Comparison of ENCODE assay signal across 26 cellular contexts in genomic region chr3:64270143-64270542, GRCh38. TPM values are rescaled to one million over a fixed set of nuclear protein-coding genes. Genes with fewer than 3 reads are reported as not detected.
DNase-seq lines count a peak whose midpoint lies in the region; ATAC-seq, FAIRE-seq and TF ChIP-seq lines count a peak whose summit lies in the region.
"Had no signal": no experiment of that assay in that cellular context is flagged by ENCODE, and none has a peak within 500 bp of the region (broad histone marks: within the 10 kb centered on the region; RNA-seq: fewer than 3 reads in every experiment).

No MANE protein-coding gene starts in this region.

- H3K4ac ChIP-seq in H1 (replicated peaks; ENCODE audit: insufficient read length, low read depth, low read length) (no peak overlapping the region), trophoblast cell (ENCODE audit: low read depth, low read length) (no peak overlapping the region)

- H3K9me3 ChIP-seq in H1 (ENCODE audit: insufficient read depth in 2 of 2, low read depth in 1 of 2, low read length in 1 of 2) (peaks cover 0 to 3% of the 10 kb centered on the region in 2 experiments; a peak in 1 of 4 replicates), neural progenitor cell (ENCODE audit: low read depth) (peaks cover 10% of the 10 kb centered on the region), trophoblast cell (ENCODE audit: insufficient read depth, low read depth, low read length) (no peaks in the 10 kb centered on the region)
- H3K9me3 ChIP-seq: BE2C, SJCRH30 had no signal

- no peak overlapping the region for H2BK120ac ChIP-seq in H1 (replicated peaks; ENCODE audit: low read depth, low read length)
- H2BK120ac ChIP-seq in trophoblast cell (ENCODE audit: insufficient read depth, low read length, poor library complexity), result no peak overlapping the region

- H2BK12ac ChIP-seq in H1 (ENCODE audit: low read depth, low read length) (no peak overlapping the region), trophoblast cell (ENCODE audit: low read length) (no peak overlapping the region)

- ATAC-seq in GM23338 (peak; percentile 14; the same call in 2 of the 3 replicates), HG03139 (IDR thresholded peaks at IDR 0.05; ENCODE audit: unreplicated experiment) (no peak)
- ATAC-seq: Right ventricle myocardium inferior had no signal

- H2AK5ac ChIP-seq in H1 (ENCODE audit: low read depth, low read length) (no peak overlapping the region), trophoblast cell (ENCODE audit: low read length) (no peak overlapping the region)

- no peaks in the 10 kb centered on the region for H3K23me2 ChIP-seq in H1 (ENCODE audit: low read depth, low read length)

- H3K23ac ChIP-seq in H1 (ENCODE audit: insufficient read length) (no peak overlapping the region), trophoblast cell (ENCODE audit: low read length) (no peak overlapping the region)

- H3F3A ChIP-seq in GM23338 (replicated peaks; ENCODE audit: low read depth), result no peaks in the 10 kb centered on the region
- H3F3A ChIP-seq in neural progenitor cell (ENCODE audit: low read depth), result peaks cover 14% of the 10 kb centered on the region

- H3K27me3 ChIP-seq in GM23338 (ENCODE audit: insufficient read depth), result no peaks in the 10 kb centered on the region
- no peaks in the 10 kb centered on the region for H3K27me3 ChIP-seq in H1 (replicated peaks in 1 of 4; ENCODE audit: control insufficient read depth in 3 of 4, extremely low read depth in 1 of 4, insufficient read depth in 3 of 4, low read length in 3 of 4)
- no peaks in the 10 kb centered on the region for H3K27me3 ChIP-seq in neural progenitor cell
- no peaks in the 10 kb centered on the region for H3K27me3 ChIP-seq in trophoblast cell (ENCODE audit: insufficient read depth, low read length)
- H3K27me3 ChIP-seq: BE2C, SJCRH30 had no signal

- H4K8ac ChIP-seq in H1 (ENCODE audit: extremely low read depth, insufficient read depth, low read length) (no peak overlapping the region), trophoblast cell (ENCODE audit: low read depth, low read length) (no peak overlapping the region)

- peaks cover 4% of the 10 kb centered on the region for H3K27me3 Mint-ChIP-seq in GM23338 (ENCODE audit: insufficient read depth, low read depth, poor library complexity)
- H3K27me3 Mint-ChIP-seq in neural progenitor cell (ENCODE audit: insufficient read depth, low read depth), result peaks cover 6% of the 10 kb centered on the region

- TF ChIP-seq POLR2A in H1 (IDR thresholded peaks at IDR 0.05; ENCODE audit: control extremely low read depth in 1 of 2, low read depth in 2 of 2, low read length in 2 of 2), result no peak

- no peak overlapping the region for H3K9ac ChIP-seq in H1 (replicated peaks in 1 of 4; ENCODE audit: extremely low read depth in 1 of 4, low read depth in 3 of 4, low read length in 3 of 4)
- no peak overlapping the region for H3K9ac ChIP-seq in neural progenitor cell
- H3K9ac ChIP-seq in trophoblast cell (ENCODE audit: low read length), result no peak overlapping the region

- H3K79me1 ChIP-seq in H1 (ENCODE audit: low read depth, low read length), result no peaks in the 10 kb centered on the region
- H3K79me1 ChIP-seq in trophoblast cell (ENCODE audit: low read length), result peaks cover 19% of the 10 kb centered on the region

- peak; percentile 21 for DNase-seq in GM23338 (ENCODE audit: low spot score)
- DNase-seq in NCI-H69 (lab: John Stamatoyannopoulos, UW), result peak; percentile 4
- no peak for DNase-seq in H1 (ENCODE audit: low read depth in 1 of 2, low spot score in 2 of 2)
- peak; percentile 19 for DNase-seq in neural progenitor cell (ENCODE audit: low spot score)
- no peak for DNase-seq in trophoblast cell
- no peak for DNase-seq in NCI-H1048 (lab: John Stamatoyannopoulos, UW)
- DNase-seq: 8988T, ACHN, BE2C, Calu3, DMS79 treated with DMSO at 0.1 percent for 48 hours, GF-D8, NCI-H1092 treated with DMSO at 0.1 percent for 48 hours, NCI-H1436, NCI-H187, NCI-H2081 treated with DMSO at 0.1 percent for 48 hours, NCI-H2171, NCI-H226, NCI-H510A, NCI-H748 treated with DMSO at 0.1 percent for 48 hours, PC-9, SJCRH30 had no signal

- CTCF ChIA-PET in H1 (lab: Charles Lee; ENCODE audit: partially characterized antibody), result interaction anchor here (0.6 to 2.1 kb wide), 4 partner anchors 16 to 207 kb away, joined by 3 to 6 read pairs (median 3); no protein-coding TSS in a partner anchor

- H3K27ac Mint-ChIP-seq in GM23338 (no peak overlapping the region), neural progenitor cell (no peak overlapping the region)

- H3K36me3 Mint-ChIP-seq in GM23338 (ENCODE audit: low read depth), result peaks cover 5% of the 10 kb centered on the region
- H3K36me3 Mint-ChIP-seq in neural progenitor cell, result peaks cover 3% of the 10 kb centered on the region

- H3K4me1 Mint-ChIP-seq in GM23338, result peaks cover 21% of the 10 kb centered on the region
- peaks cover 25% of the 10 kb centered on the region for H3K4me1 Mint-ChIP-seq in neural progenitor cell

- no peak for TF ChIP-seq EP300 in H1 (IDR thresholded peaks at IDR 0.05; ENCODE audit: borderline replicate concordance in 1 of 2, low read depth in 2 of 2, low read length in 2 of 2)

- no peaks in the 10 kb centered on the region for H3K79me2 ChIP-seq in GM23338 (replicated peaks; ENCODE audit: insufficient read depth)
- no peaks in the 10 kb centered on the region for H3K79me2 ChIP-seq in H1 (ENCODE audit: control insufficient read depth in 1 of 2, insufficient read depth in 2 of 2, low read length in 2 of 2)
- H3K79me2 ChIP-seq in neural progenitor cell (ENCODE audit: low read depth), result peaks cover 5% of the 10 kb centered on the region
- peaks cover 10% of the 10 kb centered on the region for H3K79me2 ChIP-seq in trophoblast cell (ENCODE audit: control insufficient read depth, insufficient read depth, low read length, poor library complexity)

- TF ChIP-seq CTCF in GM23338 (conservative IDR thresholded peaks at IDR 0.05; ENCODE audit: low read depth in 2 of 2) (no peak), H1 (IDR thresholded peaks at IDR 0.05; ENCODE audit: control extremely low read depth in 1 of 3, insufficient read depth in 1 of 3, low read depth in 1 of 3, low read length in 3 of 3) (no peak), neural progenitor cell (IDR thresholded peaks at IDR 0.05) (no peak)

- no peak overlapping the region for H3K4me2 ChIP-seq in GM23338
- H3K4me2 ChIP-seq in H1 (ENCODE audit: insufficient read depth in 1 of 2, low read depth in 2 of 2, low read length in 2 of 2), result no peak overlapping the region
- no peak overlapping the region for H3K4me2 ChIP-seq in neural progenitor cell
- H3K4me2 ChIP-seq in trophoblast cell (ENCODE audit: low read length), result no peak overlapping the region
- H3K4me2 ChIP-seq: PC-9 had no signal

- H3K9me3 Mint-ChIP-seq in GM23338 (peaks cover 17% of the 10 kb centered on the region), neural progenitor cell (peaks cover 12% of the 10 kb centered on the region)

- H3K18ac ChIP-seq in H1 (ENCODE audit: extremely low read depth, low read length) (no peak overlapping the region), trophoblast cell (ENCODE audit: low read length) (no peak overlapping the region)

- FAIRE-seq in H1 (lab: Jason Lieb, UNC), result peak; percentile 78
- FAIRE-seq: GM12891, HTR-8/SVneo had no signal

- TF ChIP-seq RAD21 in H1 (IDR thresholded peaks at IDR 0.05 in 1 of 2, conservative IDR thresholded peaks at IDR 0.05 in 1 of 2; ENCODE audit: low read depth in 2 of 2, low read length in 2 of 2), result no peak

- H3K36me3 ChIP-seq in GM23338 (ENCODE audit: insufficient read depth) (no peaks in the 10 kb centered on the region), H1 (ENCODE audit: control insufficient read depth in 2 of 4, insufficient read depth in 4 of 4, low read length in 3 of 4) (no peaks in the 10 kb centered on the region), neural progenitor cell (no peaks in the 10 kb centered on the region), trophoblast cell (ENCODE audit: control insufficient read depth in 1 of 2, insufficient read depth in 2 of 2, low read length in 2 of 2) (no peaks in the 10 kb centered on the region)
- H3K36me3 ChIP-seq: BE2C, SJCRH30 had no signal

- H2AFZ ChIP-seq in GM23338, result no peak overlapping the region
- no peak overlapping the region for H2AFZ ChIP-seq in H1 (ENCODE audit: low read length)
- no peak overlapping the region for H2AFZ ChIP-seq in neural progenitor cell (replicated peaks)
- H2AFZ ChIP-seq in trophoblast cell (ENCODE audit: insufficient read depth, low read length, poor library complexity), result no peak overlapping the region
- H2AFZ ChIP-seq: PC-9 had no signal

- no peaks in the 10 kb centered on the region for H3K9me2 ChIP-seq in GM23338 (ENCODE audit: insufficient read depth)

- H3K4me1 ChIP-seq in GM23338 (ENCODE audit: insufficient read depth) (peaks cover 15% of the 10 kb centered on the region), H1 (replicated peaks in 1 of 4; ENCODE audit: control insufficient read depth in 3 of 4, insufficient read depth in 4 of 4, low read length in 3 of 4) (peaks cover 0 to 15% (median 9%) of the 10 kb centered on the region in 4 experiments; a peak in 4 of 7 replicates), neural progenitor cell (peaks cover 24% of the 10 kb centered on the region), trophoblast cell (ENCODE audit: control insufficient read depth in 1 of 2, insufficient read depth in 2 of 2, low read length in 2 of 2) (peaks cover 3 to 8% of the 10 kb centered on the region in 2 experiments)
- H3K4me1 ChIP-seq: BE2C, SJCRH30 had no signal

- no peak overlapping the region for H3K14ac ChIP-seq in H1 (ENCODE audit: insufficient read length)
- H3K14ac ChIP-seq in trophoblast cell (ENCODE audit: low read length), result no peak overlapping the region

- no peak overlapping the region for H3K56ac ChIP-seq in H1 (replicated peaks; ENCODE audit: insufficient read length, low read depth, low read length)

- H3K4me3 Mint-ChIP-seq in GM23338, result no peak overlapping the region
- no peak overlapping the region for H3K4me3 Mint-ChIP-seq in neural progenitor cell

- no peak overlapping the region for H3K4me3 ChIP-seq in GM23338
- H3K4me3 ChIP-seq in H1 (ENCODE audit: extremely low read depth in 1 of 4, insufficient read depth in 2 of 4, low read depth in 3 of 4, low read length in 4 of 4), result no peak overlapping the region
- H3K4me3 ChIP-seq in neural progenitor cell, result no peak overlapping the region
- H3K4me3 ChIP-seq in trophoblast cell (ENCODE audit: low read depth, low read length), result no peak overlapping the region
- H3K4me3 ChIP-seq: PC-9, SJCRH30 had no signal

- no peak overlapping the region for H4K12ac ChIP-seq in trophoblast cell (ENCODE audit: low read depth, low read length)

- H2BK5ac ChIP-seq in H1 (ENCODE audit: low read depth, low read length) (no peak overlapping the region), trophoblast cell (ENCODE audit: low read depth, low read length, poor library complexity) (no peak overlapping the region)

- H4K5ac ChIP-seq in H1 (ENCODE audit: insufficient read length, low read depth, low read length), result no peak overlapping the region

- no peak overlapping the region; the same call in 1 of the 2 replicates for H2BK20ac ChIP-seq in H1 (ENCODE audit: low read length)

- H4K91ac ChIP-seq in H1 (replicated peaks; ENCODE audit: insufficient read length, low read length), result no peak overlapping the region
- H4K91ac ChIP-seq in trophoblast cell (ENCODE audit: low read depth, low read length), result no peak overlapping the region

- H4K20me1 ChIP-seq in GM23338 (replicated peaks; ENCODE audit: insufficient read depth) (no peaks in the 10 kb centered on the region), H1 (replicated peaks in 1 of 2; ENCODE audit: control insufficient read depth in 1 of 2, insufficient read depth in 2 of 2, low read length in 2 of 2) (no peaks in the 10 kb centered on the region), neural progenitor cell (ENCODE audit: low read depth) (no peaks in the 10 kb centered on the region)

- H2BK15ac ChIP-seq in H1 (ENCODE audit: low read length), result no peak overlapping the region

- POLR2A ChIA-PET in H1 (lab: Charles Lee; ENCODE audit: partially characterized antibody), result no interaction called here

- H3K27ac ChIP-seq in GM23338 (ENCODE audit: low read depth) (no peak overlapping the region), H1 (ENCODE audit: low read depth, low read length) (no peak overlapping the region), neural progenitor cell (no peak overlapping the region), trophoblast cell (ENCODE audit: low read depth, low read length) (no peak overlapping the region)
- H3K27ac ChIP-seq: PC-9, SJCRH30 had no signal

RNA-seq across cellular contexts. Expression of gene PRICKLE2, which starts 44.9 kb away (rescaled TPM):
- 12.0 and 12.5 TPM in 2 replicates for total RNA-seq in GM23338 (2014; rRNA removed; shearing (Covaris generic))
- polyA plus RNA-seq in GM23338 (2016; fragmentation: Nextera tagmentation; extraction: Ambion mirVana) (0.80 and 1.1 TPM in 2 replicates), H1 (2011; rRNA removed) (2.9 and 3.7 TPM in 2 replicates)
- total RNA-seq in H1 (2021; fragmentation: NEBNext Ultra II Directional; extraction: Animal tissue kit (Norgen Biotek cat#: 25700)), result 8.0 and 8.9 TPM in 2 replicates
- 2.8 TPM for polyA plus RNA-seq in H1 (2011; cell fraction: cytosol; rRNA removed)
- polyA plus RNA-seq in H1 (2011; cell fraction: nucleus; rRNA removed), result 5.6 TPM
- 2.4 to 2.9 TPM (median 2.7 TPM) in 4 replicates for polyA plus RNA-seq in H1 (2012, experiment 1 of 2)
- polyA plus RNA-seq in H1 (2012, experiment 2 of 2), result 0.22 TPM
- polyA plus RNA-seq in H1 (2013, experiment 1 of 2), result 1.6 TPM
- polyA plus RNA-seq in H1 (2013, experiment 2 of 2), result 1.8 TPM
- 11.8 and 13.0 TPM in 2 replicates for polyA minus RNA-seq in H1 (2011; rRNA and poly(A)+ RNA removed)
- polyA minus RNA-seq in H1 (2011; cell fraction: cytosol; rRNA and poly(A)+ RNA removed), result 6.1 TPM
- polyA minus RNA-seq in H1 (2011; cell fraction: nucleus; rRNA and poly(A)+ RNA removed), result 17.2 TPM
- total RNA-seq in neural progenitor cell (ENCODE audit: low replicate concordance), result 10.7 and 11.5 TPM in 2 replicates
- polyA plus RNA-seq in trophoblast cell (2013), result 24.6 and 25.1 TPM in 2 replicates

Comparison
In these comparisons a context has a peak if more than half of its experiments do, and no peak if none do; other contexts are left out.
1. DNase-seq: peak in GM23338 (single experiment), NCI-H69 (single experiment) and neural progenitor cell (single experiment); none in H1 (0 of 2), trophoblast cell (0 of 2) and NCI-H1048 (single experiment).